ENCODE assay signal across 21 cellular contexts in the genomic region with DNA sequence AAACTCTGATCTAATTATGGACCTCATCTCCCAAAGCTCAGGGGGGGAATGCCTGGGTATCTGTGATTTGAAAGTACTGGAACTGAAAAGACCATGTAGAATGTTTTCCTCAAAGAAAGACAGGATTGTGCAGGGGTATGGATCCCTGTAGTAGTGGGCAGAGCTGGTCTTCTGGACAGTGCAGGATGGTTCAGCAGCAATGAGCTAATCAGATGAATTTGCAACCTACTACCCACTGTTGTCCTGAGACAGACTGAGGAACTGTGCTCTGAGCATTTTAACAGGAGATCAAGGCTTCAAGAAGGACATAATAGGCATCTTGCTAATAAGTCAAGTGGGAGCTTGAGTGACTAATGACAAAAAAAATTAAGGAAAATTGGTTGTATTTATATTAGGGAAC.
DNase-seq lines count a peak whose midpoint lies in the region; ATAC-seq and TF ChIP-seq lines count a peak whose summit lies in the region.
"Had no signal": no experiment of that assay in that cellular context is flagged by ENCODE, and none has a peak within 500 bp of the region (broad histone marks: within the 10 kb centered on the region; RNA-seq: fewer than 3 reads in every experiment).

No MANE protein-coding gene starts in this region.

- no peaks in the 10 kb centered on the region for H3K9me3 Mint-ChIP-seq in activated naive CD4-positive, alpha-beta T cell treated with anti-CD3 and anti-CD28 coated beads, Interleukin-2, amount 50 U/mL, for 24 hours
- H3K9me3 Mint-ChIP-seq in stimulated activated naive CD8-positive, alpha-beta T cell treated with anti-CD3 and anti-CD28 coated beads, Interleukin-15, amount 100 ng/mL, for 72 hours: no peaks in the 10 kb centered on the region
- H3K9me3 Mint-ChIP-seq in osteocyte (ENCODE audit: unreplicated experiment): no peaks in the 10 kb centered on the region

- H3K27ac ChIP-seq in effector memory CD4-positive, alpha-beta T cell (ENCODE audit: insufficient read depth, low read length, poor library complexity, severe bottlenecking): peak overlapping the region; percentile 36
- H3K27ac ChIP-seq: dorsolateral prefrontal cortex, gastrocnemius medialis, right atrium auricular region, suprapubic skin had no signal

- DNase-seq in activated naive CD4-positive, alpha-beta T cell treated with Interleukin-2 at 50 U/mL for 16 hours: no peak
- DNase-seq in T-helper 17 cell (no peak), NCI-H2107 (lab: John Stamatoyannopoulos, UW) (no peak), osteocyte (ENCODE audit: extremely low spot score, unreplicated experiment) (no peak)
- no peak for DNase-seq in effector memory CD4-positive, alpha-beta T cell
- DNase-seq in stimulated activated naive CD8-positive, alpha-beta T cell treated with anti-CD3 and anti-CD28 coated beads, Interleukin-15, amount 100 ng/mL, for 72 hours: no peak
- DNase-seq: caudate nucleus; dorsolateral prefrontal cortex; GF-D8; hypothalamus; IMR-90; NCI-H1417 treated with DMSO at 0.1 percent for 48 hours; stimulated activated CD8-positive, alpha-beta memory T cell treated with anti-CD3 and anti-CD28 coated beads, Interleukin-4, amount 100 ng/mL, for 48 hours; SW 1271 had no signal

- H3K4me1 Mint-ChIP-seq in activated naive CD4-positive, alpha-beta T cell treated with anti-CD3 and anti-CD28 coated beads, Interleukin-2, amount 50 U/mL, for 24 hours: peaks cover 90% of the 10 kb centered on the region
- H3K4me1 Mint-ChIP-seq in T-helper 17 cell: peaks cover 67% of the 10 kb centered on the region
- peaks cover 88% of the 10 kb centered on the region for H3K4me1 Mint-ChIP-seq in stimulated activated naive CD8-positive, alpha-beta T cell treated with anti-CD3 and anti-CD28 coated beads, Interleukin-15, amount 100 ng/mL, for 72 hours
- no peaks in the 10 kb centered on the region for H3K4me1 Mint-ChIP-seq in osteocyte (ENCODE audit: unreplicated experiment)

- ATAC-seq in T-helper 17 cell (no peak), GM21786 (IDR thresholded peaks at IDR 0.05; ENCODE audit: unreplicated experiment) (no peak)
- no peak for ATAC-seq in stimulated activated naive CD8-positive, alpha-beta T cell treated with anti-CD3 and anti-CD28 coated beads, Interleukin-15, amount 100 ng/mL, for 72 hours
- ATAC-seq: gastrocnemius medialis had no signal

- peaks cover 46% of the 10 kb centered on the region for H3K4me1 ChIP-seq in effector memory CD4-positive, alpha-beta T cell (ENCODE audit: control insufficient read depth, insufficient read depth, low read length, poor library complexity, severe bottlenecking)
- H3K4me1 ChIP-seq: right atrium auricular region, suprapubic skin had no signal

- H3K36me3 ChIP-seq in effector memory CD4-positive, alpha-beta T cell (ENCODE audit: control insufficient read depth, insufficient read depth, low read length): peaks cover 8% of the 10 kb centered on the region
- H3K36me3 ChIP-seq: gastrocnemius medialis, MG63, right atrium auricular region, suprapubic skin had no signal

- H3K27me3 ChIP-seq in effector memory CD4-positive, alpha-beta T cell (replicated peaks; ENCODE audit: control insufficient read depth, insufficient read depth, low read length, poor library complexity, severe bottlenecking): no peaks in the 10 kb centered on the region
- H3K27me3 ChIP-seq: gastrocnemius medialis, MG63, right atrium auricular region, suprapubic skin had no signal

- H3K27ac Mint-ChIP-seq in activated naive CD4-positive, alpha-beta T cell treated with anti-CD3 and anti-CD28 coated beads, Interleukin-2, amount 50 U/mL, for 24 hours: peak overlapping the region; percentile 93
- H3K27ac Mint-ChIP-seq in T-helper 17 cell (peak overlapping the region; percentile 98), osteocyte (ENCODE audit: unreplicated experiment) (no peak overlapping the region)
- peak overlapping the region; percentile 28 to 66 for H3K27ac Mint-ChIP-seq in stimulated activated naive CD8-positive, alpha-beta T cell treated with anti-CD3 and anti-CD28 coated beads, Interleukin-15, amount 100 ng/mL, for 72 hours

- H3K4me3 Mint-ChIP-seq in activated naive CD4-positive, alpha-beta T cell treated with anti-CD3 and anti-CD28 coated beads, Interleukin-2, amount 50 U/mL, for 24 hours: peak overlapping the region; percentile 64
- H3K4me3 Mint-ChIP-seq in T-helper 17 cell: peak overlapping the region; percentile 79
- H3K4me3 Mint-ChIP-seq in stimulated activated naive CD8-positive, alpha-beta T cell treated with anti-CD3 and anti-CD28 coated beads, Interleukin-15, amount 100 ng/mL, for 72 hours: peak overlapping the region; percentile 32 to 64
- H3K4me3 Mint-ChIP-seq in osteocyte (ENCODE audit: unreplicated experiment): no peak overlapping the region

- no peak overlapping the region for H3K4me3 ChIP-seq in effector memory CD4-positive, alpha-beta T cell (ENCODE audit: insufficient read depth, low read depth, low read length, poor library complexity, severe bottlenecking)
- H3K4me3 ChIP-seq: dorsolateral prefrontal cortex, gastrocnemius medialis, lung, MG63, right atrium auricular region, suprapubic skin had no signal

- H3K9me3 ChIP-seq in T-helper 17 cell (ENCODE audit: control insufficient read depth, low read length, poor library complexity, severe bottlenecking): no peaks in the 10 kb centered on the region
- H3K9me3 ChIP-seq in effector memory CD4-positive, alpha-beta T cell (ENCODE audit: control insufficient read depth, low read length): no peaks in the 10 kb centered on the region
- H3K9me3 ChIP-seq: gastrocnemius medialis, MG63, right atrium auricular region, suprapubic skin had no signal

- no peaks in the 10 kb centered on the region for H3K27me3 Mint-ChIP-seq in activated naive CD4-positive, alpha-beta T cell treated with anti-CD3 and anti-CD28 coated beads, Interleukin-2, amount 50 U/mL, for 24 hours
- H3K27me3 Mint-ChIP-seq in T-helper 17 cell (no peaks in the 10 kb centered on the region), osteocyte (ENCODE audit: unreplicated experiment) (peaks cover 7% of the 10 kb centered on the region)
- H3K27me3 Mint-ChIP-seq in stimulated activated naive CD8-positive, alpha-beta T cell treated with anti-CD3 and anti-CD28 coated beads, Interleukin-15, amount 100 ng/mL, for 72 hours: no peaks in the 10 kb centered on the region

- TF ChIP-seq CTCF in osteocyte (IDR thresholded peaks at IDR 0.05): no peak

- peaks cover 20% of the 10 kb centered on the region for H3K36me3 Mint-ChIP-seq in activated naive CD4-positive, alpha-beta T cell treated with anti-CD3 and anti-CD28 coated beads, Interleukin-2, amount 50 U/mL, for 24 hours
- peaks cover 11% of the 10 kb centered on the region for H3K36me3 Mint-ChIP-seq in T-helper 17 cell (ENCODE audit: low read depth)
- H3K36me3 Mint-ChIP-seq in osteocyte (ENCODE audit: unreplicated experiment): no peaks in the 10 kb centered on the region
